In genomic region chrX:110153900-110154299, GRCh38 we compare ENCODE assay signal across 1 cellular context.
TF ChIP-seq lines count a peak whose summit lies in the region.

No MANE protein-coding gene starts in this region.

TF ChIP-seq in K562, 482 proteins besides CTCF, POLR2A, EP300 and RAD21 (continued from another document):
- no peak for TF ChIP-seq STAG1 (CRISPR knock-in tag; IDR thresholded peaks at IDR 0.05; ENCODE audit: borderline replicate concordance)
TF ChIP-seq in K562: peak in this region for 5.
